ENCODE assay signal across 8 cellular contexts in the genomic region with DNA sequence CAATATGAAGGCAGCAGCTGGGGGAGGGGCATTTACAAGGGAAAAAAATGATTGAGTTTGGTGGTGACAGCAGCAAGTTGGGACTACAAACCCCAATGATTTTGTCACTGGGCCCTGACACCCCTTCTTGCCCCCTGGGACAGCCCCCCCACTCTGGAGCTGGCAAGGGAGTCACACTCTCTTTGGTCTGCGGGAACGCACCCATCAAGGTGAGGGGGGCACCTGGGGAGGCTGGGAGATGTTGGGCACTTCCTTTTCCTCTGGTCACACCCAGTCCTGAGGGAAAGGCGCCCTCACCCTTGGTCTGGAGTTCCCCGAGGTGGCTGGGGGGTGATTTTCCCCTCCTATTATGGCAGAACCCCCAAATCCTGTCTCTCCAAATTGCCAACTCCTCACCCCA. TPM values are rescaled to one million over a fixed set of nuclear protein-coding genes. Genes with fewer than 3 reads are reported as not detected.
DNase-seq lines count a peak whose midpoint lies in the region; ATAC-seq and TF ChIP-seq lines count a peak whose summit lies in the region.

No MANE protein-coding gene starts in this region.

- H3K14ac ChIP-seq in trophoblast cell (ENCODE audit: low read length): no peak overlapping the region

- no peaks in the 10 kb centered on the region for H3K9me3 Mint-ChIP-seq in Caco-2 (ENCODE audit: unreplicated experiment)

- peak overlapping the region; percentile 73 for H3K4me3 Mint-ChIP-seq in Caco-2 (ENCODE audit: unreplicated experiment)

- no peak overlapping the region for H3K23ac ChIP-seq in trophoblast cell (ENCODE audit: low read length)

- H3K4me3 ChIP-seq in Caco-2 (ENCODE audit: low read depth, low read length) (no peak overlapping the region), trophoblast cell (ENCODE audit: low read depth, low read length) (no peak overlapping the region), brain microvascular endothelial cell (ENCODE audit: low read depth, low read length) (no peak overlapping the region)

- BruUV-seq in Caco-2 (replicated peaks; lab: Mats Ljungman, UMichigan): TSS peak; percentile 27

- H2BK12ac ChIP-seq in trophoblast cell (ENCODE audit: low read length): peak overlapping the region; percentile 51

- H3K9ac ChIP-seq in trophoblast cell (ENCODE audit: low read length): no peak overlapping the region

- no peak overlapping the region for H4K12ac ChIP-seq in trophoblast cell (ENCODE audit: low read depth, low read length)

- H3K79me2 ChIP-seq in trophoblast cell (ENCODE audit: control insufficient read depth, insufficient read depth, low read length, poor library complexity): no peaks in the 10 kb centered on the region

- no peak for DNase-seq in Caco-2
- DNase-seq in NAMALWA (ENCODE audit: low spot score): peak; percentile 36
- no peak for DNase-seq in epithelial cell of prostate (ENCODE audit: low read depth, low spot score)
- no peak for DNase-seq in trophoblast cell
- no peak for DNase-seq in posterior vena cava (ENCODE audit: low spot score)
- DNase-seq in NCI-H1694 (lab: John Stamatoyannopoulos, UW): no peak
- no peak for DNase-seq in brain microvascular endothelial cell
- DNase-seq in left lobe of liver (ENCODE audit: low spot score): no peak

- peaks cover 19% of the 10 kb centered on the region for H3K79me1 ChIP-seq in trophoblast cell (ENCODE audit: low read length)

- no peak overlapping the region for H2AK5ac ChIP-seq in trophoblast cell (ENCODE audit: low read length)

- H3K27ac ChIP-seq in epithelial cell of prostate (peak overlapping the region; percentile 87), trophoblast cell (ENCODE audit: low read depth, low read length) (peak overlapping the region; percentile 1), brain microvascular endothelial cell (no peak overlapping the region)

- CTCF ChIA-PET in Caco-2 (lab: Charles Lee): interaction anchor here (1.4 kb wide), 2 partner anchors 25 to 97 kb away, joined by 7 to 11 read pairs; partner anchors contain the start of gene POP7

- H3K36me3 ChIP-seq in Caco-2 (ENCODE audit: control insufficient read depth, insufficient read depth, low read length): peaks cover 8% of the 10 kb centered on the region
- peaks cover 50 to 53% of the 10 kb centered on the region in 2 experiments for H3K36me3 ChIP-seq in trophoblast cell (ENCODE audit: control insufficient read depth in 1 of 2, insufficient read depth in 2 of 2, low read length in 2 of 2)
- peaks cover 38% of the 10 kb centered on the region for H3K36me3 ChIP-seq in brain microvascular endothelial cell (replicated peaks)

- H3K36me3 Mint-ChIP-seq in Caco-2 (ENCODE audit: insufficient read depth, unreplicated experiment): peaks cover 97% of the 10 kb centered on the region

- ATAC-seq in left lobe of liver: no peak

- no CpG with 5 or more reads among the region's 4 CpGs for WGBS in trophoblast cell (ENCODE audit: extremely low coverage, insufficient coverage, insufficient read length)

- no peaks in the 10 kb centered on the region for H3K9me3 ChIP-seq in Caco-2
- H3K9me3 ChIP-seq in trophoblast cell (ENCODE audit: insufficient read depth, low read depth, low read length): peaks cover 2% of the 10 kb centered on the region

- no peak overlapping the region for H4K8ac ChIP-seq in trophoblast cell (ENCODE audit: low read depth, low read length)

- H3K4me2 ChIP-seq in trophoblast cell (ENCODE audit: low read length): no peak overlapping the region

- H3K27me3 ChIP-seq in Caco-2 (replicated peaks; ENCODE audit: control insufficient read depth, insufficient read depth, low read length): no peaks in the 10 kb centered on the region
- H3K27me3 ChIP-seq in trophoblast cell (ENCODE audit: insufficient read depth, low read length): no peaks in the 10 kb centered on the region
- no peaks in the 10 kb centered on the region for H3K27me3 ChIP-seq in brain microvascular endothelial cell (replicated peaks)

- no peak overlapping the region for H3K18ac ChIP-seq in trophoblast cell (ENCODE audit: low read length)

- H3K4ac ChIP-seq in trophoblast cell (ENCODE audit: low read depth, low read length): no peak overlapping the region

- peak overlapping the region; percentile 45 for H2BK5ac ChIP-seq in trophoblast cell (ENCODE audit: low read depth, low read length, poor library complexity)

- POLR2A ChIA-PET in Caco-2 (lab: Charles Lee): interaction anchor here (1.2 to 2.8 kb wide), 3 partner anchors 25 to 97 kb away, joined by 5 to 13 read pairs (median 7); partner anchors contain the start of genes EPHB4 and POP7

- intact Hi-C loops in Caco-2 (cut with micrococcal nuclease; ENCODE audit: unreplicated experiment) (loop anchor here (1.0 kb wide), 3 partner anchors 11 to 49 kb away; partner anchors contain the start of genes EPHB4 and SLC12A9), posterior vena cava (cut with DNase I) (no loop called here)

- H3K4me1 ChIP-seq in Caco-2: peaks cover 47% of the 10 kb centered on the region
- peaks cover 36 to 43% of the 10 kb centered on the region in 2 experiments for H3K4me1 ChIP-seq in trophoblast cell (ENCODE audit: control insufficient read depth in 1 of 2, insufficient read depth in 2 of 2, low read length in 2 of 2)

- peaks cover 38% of the 10 kb centered on the region for H3K4me1 Mint-ChIP-seq in Caco-2 (ENCODE audit: low read depth, unreplicated experiment)

- H2AFZ ChIP-seq in trophoblast cell (ENCODE audit: insufficient read depth, low read length, poor library complexity): no peak overlapping the region

- H3K27ac Mint-ChIP-seq in Caco-2 (ENCODE audit: unreplicated experiment): peak overlapping the region; percentile 78

- peak overlapping the region; percentile 62 for H4K91ac ChIP-seq in trophoblast cell (ENCODE audit: low read depth, low read length)

- no peaks in the 10 kb centered on the region for H3K27me3 Mint-ChIP-seq in Caco-2 (ENCODE audit: insufficient read depth, unreplicated experiment)

- in situ Hi-C loops in brain microvascular endothelial cell (cut with HindIII; ENCODE audit: low pct_ligation_motif_present, low sequenced_read_pairs): no loop called here

- peak overlapping the region; percentile 47 for H2BK120ac ChIP-seq in trophoblast cell (ENCODE audit: insufficient read depth, low read length, poor library complexity)

- TF ChIP-seq CTCF in Caco-2 (IDR thresholded peaks at IDR 0.05; ENCODE audit: insufficient read depth in 1 of 2, low read depth in 1 of 2, low read length in 1 of 2, severe bottlenecking in 1 of 2, unreplicated experiment in 1 of 2) (no peak), brain microvascular endothelial cell (IDR thresholded peaks at IDR 0.05; ENCODE audit: low read depth, low read length, missing control alignments) (no peak)

RNA-seq across cellular contexts. Expression of gene EPHB4, which starts 24.4 kb away (rescaled TPM):
- 112 and 117 TPM in 2 replicates for total RNA-seq in Caco-2 (2022)
- polyA plus RNA-seq in trophoblast cell (2013): 103 and 106 TPM in 2 replicates
- 10 to 100 TPM; 31.4 to 46.6 TPM for total RNA-seq in posterior vena cava
- 48.8 TPM for total RNA-seq in left lobe of liver

RNA-seq across cellular contexts. Expression of gene SLC12A9, which starts 49.6 kb away (rescaled TPM):
- total RNA-seq in Caco-2 (2022): 59.0 and 60.7 TPM in 2 replicates
- polyA plus RNA-seq in trophoblast cell (2013): 18.4 and 20.0 TPM in 2 replicates
- total RNA-seq in posterior vena cava: 10 to 100 TPM; 15.6 to 22.8 TPM
- 10.1 TPM for total RNA-seq in left lobe of liver
